Comparison of ENCODE assay signal across 1 cellular context in genomic region chr6:38178584-38178886, GRCh38.
TF ChIP-seq lines count a peak whose summit lies in the region.

No MANE protein-coding gene starts in this region.

TF ChIP-seq in K562, 482 proteins besides CTCF, POLR2A, EP300 and RAD21 (continued from another document):
- TF ChIP-seq, protein P1, sequence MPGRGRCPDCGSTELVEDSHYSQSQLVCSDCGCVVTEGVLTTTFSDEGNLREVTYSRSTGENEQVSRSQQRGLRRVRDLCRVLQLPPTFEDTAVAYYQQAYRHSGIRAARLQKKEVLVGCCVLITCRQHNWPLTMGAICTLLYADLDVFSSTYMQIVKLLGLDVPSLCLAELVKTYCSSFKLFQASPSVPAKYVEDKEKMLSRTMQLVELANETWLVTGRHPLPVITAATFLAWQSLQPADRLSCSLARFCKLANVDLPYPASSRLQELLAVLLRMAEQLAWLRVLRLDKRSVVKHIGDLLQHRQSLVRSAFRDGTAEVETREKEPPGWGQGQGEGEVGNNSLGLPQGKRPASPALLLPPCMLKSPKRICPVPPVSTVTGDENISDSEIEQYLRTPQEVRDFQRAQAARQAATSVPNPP (IDR thresholded peaks at IDR 0.05; ENCODE audit: borderline replicate concordance, insufficient read depth, insufficient read length): no peak
